Comparison of ENCODE assay signal across 1 cellular context in the genomic region with DNA sequence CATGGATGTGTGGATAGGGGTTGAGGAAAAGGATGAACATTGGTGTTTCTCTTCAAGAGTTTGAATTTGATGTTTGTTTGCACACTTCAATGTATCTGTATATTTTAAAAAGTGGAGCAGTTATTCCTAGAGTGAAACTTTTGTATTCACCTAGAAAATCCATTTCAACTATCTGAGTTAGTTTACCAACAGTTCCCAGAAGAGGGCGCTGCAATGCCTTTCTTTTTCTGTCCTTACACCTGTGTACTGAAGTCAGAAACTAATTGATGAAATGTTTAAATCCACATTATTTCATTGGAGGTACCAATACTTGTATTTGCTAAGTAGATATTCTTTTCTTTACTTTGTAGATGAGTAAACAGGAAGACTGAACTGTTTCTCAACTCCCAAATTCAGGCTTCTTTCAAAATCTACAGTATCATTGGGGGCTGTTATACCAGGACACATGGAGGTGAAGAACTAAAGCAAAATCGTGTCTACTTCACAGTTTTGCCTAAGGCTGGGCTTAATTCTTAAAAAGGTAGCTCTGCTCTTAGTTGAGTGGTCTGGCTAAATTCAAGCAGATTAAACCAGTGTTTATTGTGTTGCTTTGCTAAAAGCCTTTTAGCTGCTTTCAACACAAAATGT.
TF ChIP-seq lines count a peak whose summit lies in the region.

No MANE protein-coding gene starts in this region.

TF ChIP-seq in HCT116, 20 proteins besides CTCF, POLR2A, EP300 and RAD21 (continued from another document):
- TF ChIP-seq REST (IDR thresholded peaks at IDR 0.05; ENCODE audit: low read depth) (no peak), EZH2phosphoT487 (IDR thresholded peaks at IDR 0.05; ENCODE audit: borderline replicate concordance) (no peak), CBX3 (IDR thresholded peaks at IDR 0.05; ENCODE audit: low read depth) (no peak), SIN3A (IDR thresholded peaks at IDR 0.05; ENCODE audit: low read depth) (no peak), CEBPB (IDR thresholded peaks at IDR 0.05; ENCODE audit: low read depth) (no peak), POLR2AphosphoS5 (IDR thresholded peaks at IDR 0.05; ENCODE audit: low read depth, low read length) (no peak), FOSL1 (IDR thresholded peaks at IDR 0.05; ENCODE audit: low read depth) (no peak), SP1 (IDR thresholded peaks at IDR 0.05; ENCODE audit: low read depth) (no peak), TCF7L2 (IDR thresholded peaks at IDR 0.05; ENCODE audit: borderline replicate concordance, extremely low read depth, insufficient read depth, insufficient read length) (no peak), EZH2 (IDR thresholded peaks at IDR 0.05) (no peak), SRF (IDR thresholded peaks at IDR 0.05; ENCODE audit: low read depth) (no peak)
